Comparison of ENCODE assay signal across 8 cellular contexts in the genomic region with DNA sequence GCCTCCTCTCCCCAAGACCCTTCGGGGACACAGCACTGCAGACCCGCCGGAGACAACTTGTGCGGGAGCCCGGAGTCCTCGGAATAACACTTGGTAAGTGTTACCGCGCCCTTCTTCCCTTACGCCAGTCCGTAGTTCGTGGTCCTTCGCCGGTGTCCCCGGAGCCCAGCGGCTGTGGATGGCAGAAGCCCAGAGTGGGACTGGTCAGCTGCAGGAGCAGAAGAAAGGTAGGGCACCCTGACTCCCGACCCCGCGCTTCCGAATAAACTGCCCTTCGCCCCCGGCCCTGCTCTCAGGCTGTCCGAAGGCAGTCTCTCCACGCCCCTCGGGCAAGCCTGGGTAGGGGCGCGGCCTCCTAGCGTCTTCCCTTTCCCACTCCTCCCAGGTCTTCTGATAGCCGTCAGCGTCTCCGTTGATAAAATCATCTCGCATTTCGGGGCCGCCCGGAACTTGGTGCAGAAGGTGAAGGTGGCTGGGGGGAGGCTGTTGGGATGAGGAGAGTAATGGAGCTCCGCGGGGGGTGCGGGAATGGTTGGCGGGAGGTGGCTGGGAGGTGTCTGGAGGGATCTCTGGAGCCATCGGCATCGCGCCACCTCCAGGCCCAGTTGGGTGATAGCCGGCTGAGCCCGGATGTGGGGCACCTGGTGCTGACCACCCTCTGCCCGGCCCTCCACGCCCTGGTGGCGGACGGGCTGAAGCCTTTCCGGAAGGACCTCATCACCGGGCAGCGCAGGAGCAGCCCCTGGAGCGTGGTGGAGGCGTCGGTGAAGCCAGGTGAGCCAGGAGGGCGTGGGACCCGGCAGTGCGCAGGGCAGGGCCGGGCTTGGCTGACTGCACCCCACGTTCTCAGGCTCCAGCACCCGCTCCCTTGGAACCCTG. TPM values are rescaled to one million over a fixed set of nuclear protein-coding genes. Genes with fewer than 3 reads are reported as not detected.
DNase-seq lines count a peak whose midpoint lies in the region; ATAC-seq and TF ChIP-seq lines count a peak whose summit lies in the region.

No MANE protein-coding gene starts in this region.

- ATAC-seq in body of pancreas (peak; percentile 3), GM19455 (IDR thresholded peaks at IDR 0.05; ENCODE audit: unreplicated experiment) (no peak)

- no peaks in the 10 kb centered on the region for H3K27me3 ChIP-seq in body of pancreas

- H3K27me3 Mint-ChIP-seq in HFFc6 (ENCODE audit: insufficient read depth) = peaks cover 17% of the 10 kb centered on the region

- DNase-seq in D341Med (ENCODE audit: low spot score) = peak; percentile 84
- DNase-seq in HFFc6 = peak; percentile 40
- DNase-seq in NOMO-1 treated with DMSO at 0.1 percent for 48 hours (lab: John Stamatoyannopoulos, UW; ENCODE audit: unreplicated experiment) = peak; percentile 27
- peak; percentile 59 to 75 (median 70) for DNase-seq in body of pancreas
- DNase-seq in skeletal muscle cell (ENCODE audit: low read depth) = no peak
- no peak for DNase-seq in effector CD4-positive, alpha-beta T cell

- peaks cover 5% of the 10 kb centered on the region; the same call in 1 of the 2 replicates for H3K36me3 Mint-ChIP-seq in HFFc6 (ENCODE audit: low read depth)

- TF ChIP-seq CTCF in HFFc6 (IDR thresholded peaks at IDR 0.05) (peak; percentile 78), body of pancreas (IDR thresholded peaks at IDR 0.05) (peak in 6 of 7 experiments; percentile 20 to 54 (median 45))

- intact Hi-C loops in body of pancreas (cut with DNase I) = loop anchor here (5.0 kb wide), 1 partner anchor 73 kb away; no protein-coding TSS in a partner anchor

- H3K4me3 ChIP-seq in body of pancreas (peak overlapping the region; percentile 73 to 76), iPS-18c (ENCODE audit: insufficient read depth, low read depth, low read length) (peak overlapping the region; percentile 99), skeletal muscle cell (ENCODE audit: low read depth, low read length) (peak overlapping the region; percentile 93)

- H3K9me3 Mint-ChIP-seq in HFFc6 = no peaks in the 10 kb centered on the region

- peaks cover 0 to under 1% of the 10 kb centered on the region in 2 donors for H3K36me3 ChIP-seq in body of pancreas (replicated peaks in 1 of 2; ENCODE audit: insufficient read depth in 1 of 2, low read depth in 2 of 2)

- H3K4me3 Mint-ChIP-seq in HFFc6 = peak overlapping the region; percentile 96

- H3K9me3 ChIP-seq in body of pancreas (no peaks in the 10 kb centered on the region), iPS-18c (ENCODE audit: control insufficient read depth, insufficient read depth, low read length) (no peaks in the 10 kb centered on the region)

- H3K4me1 Mint-ChIP-seq in HFFc6 (ENCODE audit: low read depth) = peaks cover 38% of the 10 kb centered on the region

- peak overlapping the region; percentile 74 for H3K27ac Mint-ChIP-seq in HFFc6

- H3K4me1 ChIP-seq in body of pancreas = peaks cover 36% of the 10 kb centered on the region

- peak overlapping the region; percentile 93 to 97 (median 95) for H3K27ac ChIP-seq in body of pancreas

- WGBS in body of pancreas, 2 donors = 0 to 3% methylated on average over 30 to 52 of the region's 59 CpGs

- no peak for TF ChIP-seq POLR2A in body of pancreas (IDR thresholded peaks at IDR 0.05)

RNA-seq across cellular contexts. Expression of a gene that starts 4.3 kb away (rescaled TPM):
- total RNA-seq in HFFc6 (2021; fragmentation: NEBNext Ultra II Directional; extraction: Animal tissue kit (Norgen Biotek cat#: 25700)) = 10 to 100 TPM; 26.6 to 36.0 (median 32.9) TPM
- 10 to 100 TPM; 19.4 to 21.3 TPM for total RNA-seq in body of pancreas

RNA-seq across cellular contexts. Expression of a gene that starts 16.3 kb away (rescaled TPM):
- total RNA-seq in HFFc6 (2021; fragmentation: NEBNext Ultra II Directional; extraction: Animal tissue kit (Norgen Biotek cat#: 25700)) = 100 to 1,000 TPM; 117 to 147 (median 127) TPM
- total RNA-seq in body of pancreas = 10 to 100 TPM; 59.7 to 94.3 TPM

RNA-seq across cellular contexts. Expression of a gene that starts 23.7 kb away (rescaled TPM):
- not detected for total RNA-seq in HFFc6 (2021; fragmentation: NEBNext Ultra II Directional; extraction: Animal tissue kit (Norgen Biotek cat#: 25700))
- not detected for total RNA-seq in body of pancreas

RNA-seq across cellular contexts. Expression of a gene that starts 47.7 kb away (rescaled TPM):
- 1 to 10 TPM; 1.3 to 1.6 (median 1.5) TPM for total RNA-seq in HFFc6 (2021; fragmentation: NEBNext Ultra II Directional; extraction: Animal tissue kit (Norgen Biotek cat#: 25700))
- total RNA-seq in body of pancreas = 1 to 10 TPM; 1.3 to 2.9 TPM

RNA-seq across cellular contexts. Expression of a gene that starts 51.7 kb away (rescaled TPM):
- 10 to 100 TPM; 24.8 to 32.8 (median 30.0) TPM for total RNA-seq in HFFc6 (2021; fragmentation: NEBNext Ultra II Directional; extraction: Animal tissue kit (Norgen Biotek cat#: 25700))
- 10 to 100 TPM; 36.6 to 40.7 TPM for total RNA-seq in body of pancreas

Comparison
In these comparisons a context has a peak if more than half of its experiments do, and no peak if none do; other contexts are left out.
1. DNase-seq: peak in D341Med (single experiment), HFFc6 (single experiment), NOMO-1 treated with DMSO at 0.1 percent for 48 hours (single experiment) and body of pancreas (4 of 4); none in skeletal muscle cell (single experiment) and effector CD4-positive, alpha-beta T cell (single experiment).
2. Peak in every context shown above with its lines, with median percentiles within 50 percentile points of each other: H3K4me3 ChIP-seq.